15 cellular contexts compared by ENCODE assay signal in the genomic region with DNA sequence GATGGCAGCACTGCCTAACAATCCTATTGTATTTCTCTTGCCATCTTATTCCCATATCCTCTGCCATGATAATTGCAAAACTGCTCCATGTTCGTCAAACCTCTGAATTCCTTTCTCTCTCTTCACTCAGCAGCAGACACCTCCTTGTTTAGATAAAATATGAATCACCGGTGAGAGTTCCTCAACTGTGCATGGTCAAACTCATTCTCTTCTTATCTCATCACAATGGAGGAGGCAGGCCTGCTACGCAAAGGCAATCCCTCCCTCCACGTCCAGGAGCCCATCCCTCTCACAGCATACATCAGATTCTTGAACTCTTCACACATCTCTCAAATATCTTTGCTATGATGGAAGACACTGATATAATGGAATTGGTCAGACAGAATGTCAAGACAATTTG.
DNase-seq lines count a peak whose midpoint lies in the region; TF ChIP-seq lines count a peak whose summit lies in the region.
"Had no signal": no experiment of that assay in that cellular context is flagged by ENCODE, and none has a peak within 500 bp of the region (broad histone marks: within the 10 kb centered on the region; RNA-seq: fewer than 3 reads in every experiment).

No MANE protein-coding gene starts in this region.

- H3K36me3 ChIP-seq in Caco-2 (ENCODE audit: control insufficient read depth, insufficient read depth, low read length) (no peaks in the 10 kb centered on the region), PC-9 (ENCODE audit: low read depth) (no peaks in the 10 kb centered on the region)
- H3K36me3 ChIP-seq: esophagus muscularis mucosa, upper lobe of right lung, WERI-Rb-1 had no signal

- no peak overlapping the region for H2AFZ ChIP-seq in PC-9
- H2AFZ ChIP-seq: parathyroid adenoma had no signal

- peak overlapping the region; percentile 30; the same call in 1 of the 2 replicates for H3K4me2 ChIP-seq in PC-9

- peaks cover 16% of the 10 kb centered on the region for H3K4me1 ChIP-seq in Caco-2
- H3K4me1 ChIP-seq in PC-9 (replicated peaks; ENCODE audit: insufficient read depth): peaks cover 9% of the 10 kb centered on the region
- H3K4me1 ChIP-seq: parathyroid adenoma, upper lobe of right lung had no signal

- H3K9me2 ChIP-seq in PC-9 (ENCODE audit: insufficient read depth): no peaks in the 10 kb centered on the region

- no peak for TF ChIP-seq CTCF in Caco-2 (IDR thresholded peaks at IDR 0.05; ENCODE audit: insufficient read depth in 1 of 2, low read depth in 1 of 2, low read length in 1 of 2, severe bottlenecking in 1 of 2, unreplicated experiment in 1 of 2)
- TF ChIP-seq CTCF in PC-9 (conservative IDR thresholded peaks at IDR 0.05): no peak
- no peak for TF ChIP-seq CTCF in epithelial cell of esophagus (IDR thresholded peaks at IDR 0.05; ENCODE audit: insufficient read depth, low read depth, low read length, missing control alignments)
- TF ChIP-seq CTCF in GM13977 (IDR thresholded peaks at IDR 0.05; ENCODE audit: extremely low read depth, insufficient read depth, missing control alignments): no peak

- peaks cover 11% of the 10 kb centered on the region for H3K9me3 Mint-ChIP-seq in Caco-2 (ENCODE audit: unreplicated experiment)
- H3K9me3 Mint-ChIP-seq: activated naive CD4-positive, alpha-beta T cell treated with anti-CD3 and anti-CD28 coated beads, Interleukin-2, amount 10 ng/mL, durations not matched to agents 7 days and 5 days; CD14-positive monocyte had no signal

- POLR2A ChIA-PET in Caco-2 (lab: Charles Lee) (no interaction called here), PC-9 (lab: Charles Lee; ENCODE audit: unreplicated experiment) (no interaction called here)

- no peaks in the 10 kb centered on the region for H3K27me3 ChIP-seq in Caco-2 (replicated peaks; ENCODE audit: control insufficient read depth, insufficient read depth, low read length)
- H3K27me3 ChIP-seq in PC-9 (ENCODE audit: insufficient read depth, low read depth): no peaks in the 10 kb centered on the region
- H3K27me3 ChIP-seq: esophagus muscularis mucosa, upper lobe of right lung had no signal

- no peak overlapping the region for H3K27ac ChIP-seq in PC-9
- H3K27ac ChIP-seq: esophagus muscularis mucosa, parathyroid adenoma, upper lobe of right lung, WERI-Rb-1 had no signal

- CTCF ChIA-PET in Caco-2 (lab: Charles Lee): no interaction called here
- CTCF ChIA-PET in PC-9 (lab: Charles Lee): no interaction called here

- no peaks in the 10 kb centered on the region for H3K4me1 Mint-ChIP-seq in Caco-2 (ENCODE audit: low read depth, unreplicated experiment)
- H3K4me1 Mint-ChIP-seq: CD14-positive monocyte had no signal

- H3K27me3 Mint-ChIP-seq in Caco-2 (ENCODE audit: insufficient read depth, unreplicated experiment): no peaks in the 10 kb centered on the region

- in situ Hi-C loops in GM13977 (cut with MboI; ENCODE audit: low pct_unique_long_range_greater_than_20kb, low sequenced_read_pairs, unreplicated experiment): no loop called here

- DNase-seq in Caco-2: peak; percentile 26 to 47
- DNase-seq in PC-9: peak; percentile 40
- peak; percentile 90 for DNase-seq in epithelial cell of esophagus (ENCODE audit: low read depth)
- DNase-seq in non-pigmented ciliary epithelial cell (ENCODE audit: low read depth): peak; percentile 95
- DNase-seq in GM13977 (ENCODE audit: low spot score): no peak
- DNase-seq in UCSD-AML1 (lab: John Stamatoyannopoulos, UW; ENCODE audit: unreplicated experiment): no peak
- no peak for DNase-seq in hypothalamus (lab: John Stamatoyannopoulos, UW)
- no peak for DNase-seq in posterior vena cava (ENCODE audit: low spot score)
- DNase-seq: activated naive CD4-positive, alpha-beta T cell treated with anti-CD3 and anti-CD28 coated beads, Interleukin-2, amount 10 ng/mL, durations not matched to agents 7 days and 5 days; MM.1S; upper lobe of right lung; WERI-Rb-1 had no signal

- H3F3A ChIP-seq in PC-9 (ENCODE audit: insufficient read depth, low read depth): no peaks in the 10 kb centered on the region

- H3K4me3 Mint-ChIP-seq in Caco-2 (ENCODE audit: unreplicated experiment): no peak overlapping the region
- H3K4me3 Mint-ChIP-seq: activated naive CD4-positive, alpha-beta T cell treated with anti-CD3 and anti-CD28 coated beads, Interleukin-2, amount 10 ng/mL, durations not matched to agents 7 days and 5 days; CD14-positive monocyte had no signal

- H3K36me3 Mint-ChIP-seq in Caco-2 (ENCODE audit: insufficient read depth, unreplicated experiment): no peaks in the 10 kb centered on the region
- H3K36me3 Mint-ChIP-seq: activated naive CD4-positive, alpha-beta T cell treated with anti-CD3 and anti-CD28 coated beads, Interleukin-2, amount 10 ng/mL, durations not matched to agents 7 days and 5 days; CD14-positive monocyte had no signal

- no peaks in the 10 kb centered on the region for H3K79me2 ChIP-seq in PC-9 (ENCODE audit: low read depth)
- H3K79me2 ChIP-seq: parathyroid adenoma had no signal

- no TSS peak for BruUV-seq in Caco-2 (replicated peaks; lab: Mats Ljungman, UMichigan)
- no TSS peak for BruUV-seq in PC-9 (replicated peaks; lab: Mats Ljungman, UMichigan)

- H3K9me3 ChIP-seq in Caco-2 (no peaks in the 10 kb centered on the region), PC-9 (ENCODE audit: insufficient read depth, low read depth) (no peaks in the 10 kb centered on the region)
- H3K9me3 ChIP-seq: esophagus muscularis mucosa, upper lobe of right lung had no signal

- no peaks in the 10 kb centered on the region for H4K20me1 ChIP-seq in PC-9 (ENCODE audit: insufficient read depth)

- intact Hi-C loops in Caco-2 (cut with micrococcal nuclease; ENCODE audit: unreplicated experiment): no loop called here
- intact Hi-C loops in PC-9 (cut with micrococcal nuclease; ENCODE audit: unreplicated experiment): no loop called here
- intact Hi-C loops in posterior vena cava (cut with DNase I): no loop called here

- H3K4me3 ChIP-seq in Caco-2 (ENCODE audit: low read depth, low read length) (no peak overlapping the region), PC-9 (no peak overlapping the region), epithelial cell of esophagus (ENCODE audit: low read length) (no peak overlapping the region)
- H3K4me3 ChIP-seq: esophagus muscularis mucosa, upper lobe of right lung had no signal

- no peak overlapping the region for H3K27ac Mint-ChIP-seq in Caco-2 (ENCODE audit: unreplicated experiment)
- H3K27ac Mint-ChIP-seq: activated naive CD4-positive, alpha-beta T cell treated with anti-CD3 and anti-CD28 coated beads, Interleukin-2, amount 10 ng/mL, durations not matched to agents 7 days and 5 days; CD14-positive monocyte had no signal

Comparison
In these comparisons a context has a peak if more than half of its experiments do, and no peak if none do; other contexts are left out.
1. DNase-seq: peak in Caco-2 (2 of 2), PC-9 (2 of 2), epithelial cell of esophagus (single experiment) and non-pigmented ciliary epithelial cell (single experiment); none in GM13977 (single experiment), UCSD-AML1 (single experiment), hypothalamus (0 of 51) and posterior vena cava (single experiment).